ENCODE assay signal across 13 cellular contexts in genomic region chr7:17520941-17521340, GRCh38.
DNase-seq lines count a peak whose midpoint lies in the region; ATAC-seq and TF ChIP-seq lines count a peak whose summit lies in the region.
"Had no signal": no experiment of that assay in that cellular context is flagged by ENCODE, and none has a peak within 500 bp of the region (broad histone marks: within the 10 kb centered on the region; RNA-seq: fewer than 3 reads in every experiment).

No MANE protein-coding gene starts in this region.

- no peak overlapping the region for H3K4me3 Mint-ChIP-seq in immature natural killer cell
- H3K4me3 Mint-ChIP-seq: naive thymus-derived CD8-positive, alpha-beta T cell had no signal

- no peak overlapping the region for H4K8ac ChIP-seq in neuronal stem cell (ENCODE audit: low read depth, low read length)

- H3K23ac ChIP-seq in neuronal stem cell (ENCODE audit: low read depth, low read length, poor library complexity), result no peak overlapping the region

- H4K91ac ChIP-seq in neuronal stem cell (ENCODE audit: low read depth, low read length, poor library complexity), result no peak overlapping the region

- no peak for TF ChIP-seq EP300 in esophagus muscularis mucosa (IDR thresholded peaks at IDR 0.05)

- H2AFZ ChIP-seq in ACC112 (ENCODE audit: low read length, unreplicated experiment) (peak overlapping the region; percentile 71), Loucy (ENCODE audit: low read length) (peak overlapping the region; percentile 58; the same call in 1 of the 2 replicates), neuronal stem cell (ENCODE audit: low read length) (peak overlapping the region; percentile 12), hepatocyte (no peak overlapping the region)

- peaks cover 0 to 7% of the 10 kb centered on the region in 2 donors for H3K4me1 Mint-ChIP-seq in immature natural killer cell
- H3K4me1 Mint-ChIP-seq: naive thymus-derived CD8-positive, alpha-beta T cell had no signal

- no peaks in the 10 kb centered on the region for H3K36me3 Mint-ChIP-seq in immature natural killer cell
- H3K36me3 Mint-ChIP-seq: naive thymus-derived CD8-positive, alpha-beta T cell had no signal

- peaks cover 53% of the 10 kb centered on the region for H3K4me1 ChIP-seq in ACC112 (ENCODE audit: control insufficient read depth, insufficient read depth, low read length, unreplicated experiment)
- peaks cover 30% of the 10 kb centered on the region for H3K4me1 ChIP-seq in Loucy (ENCODE audit: insufficient read depth, low read length, poor library complexity, severe bottlenecking)
- H3K4me1 ChIP-seq in esophagus muscularis mucosa, result peaks cover 4 to 42% (median 24%) of the 10 kb centered on the region in 4 donors
- H3K4me1 ChIP-seq in neuronal stem cell (ENCODE audit: control insufficient read depth in 2 of 2, insufficient read depth in 1 of 2, low read depth in 1 of 2, low read length in 2 of 2), result no peaks in the 10 kb centered on the region
- peaks cover 18% of the 10 kb centered on the region for H3K4me1 ChIP-seq in hepatocyte (ENCODE audit: insufficient read depth)

- no peaks in the 10 kb centered on the region for H3K79me1 ChIP-seq in neuronal stem cell (ENCODE audit: low read depth, low read length)

- intact Hi-C loops in esophagus muscularis mucosa (cut with DNase I), result no loop called here

- no peaks in the 10 kb centered on the region for H3K27me3 ChIP-seq in ACC112 (ENCODE audit: insufficient read depth, low read length)
- no peaks in the 10 kb centered on the region for H3K27me3 ChIP-seq in Loucy (ENCODE audit: insufficient read depth, low read length, poor library complexity, severe bottlenecking)
- no peaks in the 10 kb centered on the region for H3K27me3 ChIP-seq in esophagus muscularis mucosa
- H3K27me3 ChIP-seq in neuronal stem cell (ENCODE audit: control insufficient read depth in 3 of 3, insufficient read depth in 3 of 3, low read depth in 1 of 3, low read length in 3 of 3), result no peaks in the 10 kb centered on the region
- H3K27me3 ChIP-seq in hepatocyte, result no peaks in the 10 kb centered on the region

- H2BK5ac ChIP-seq in neuronal stem cell (ENCODE audit: low read length), result no peak overlapping the region

- H3K9me3 ChIP-seq in Loucy (ENCODE audit: insufficient read depth, low read depth, low read length), result no peaks in the 10 kb centered on the region
- no peaks in the 10 kb centered on the region for H3K9me3 ChIP-seq in esophagus muscularis mucosa
- no peaks in the 10 kb centered on the region for H3K9me3 ChIP-seq in neuronal stem cell (replicated peaks in 1 of 2; ENCODE audit: control insufficient read depth in 2 of 2, insufficient read depth in 1 of 2, low read depth in 1 of 2, low read length in 2 of 2)
- no peaks in the 10 kb centered on the region for H3K9me3 ChIP-seq in hepatocyte (ENCODE audit: low read depth)

- H3K27ac ChIP-seq in ACC112 (ENCODE audit: low read depth, low read length) (peak overlapping the region; percentile 90), esophagus muscularis mucosa (replicated peaks in 1 of 4) (peak overlapping the region in 3 of 4 donors; percentile 4 to 38 (median 28)), neuronal stem cell (replicated peaks; ENCODE audit: low read length) (no peak overlapping the region), hepatocyte (no peak overlapping the region)

- H2AK5ac ChIP-seq in neuronal stem cell (ENCODE audit: low read depth, low read length), result no peak overlapping the region

- WGBS in esophagus muscularis mucosa, result 81% methylated on average over 1 of the region's 1 CpG
- WGBS in neuronal stem cell (ENCODE audit: extremely low coverage in 2 of 2, insufficient read length in 2 of 2, insufficient replicate concordance in 1 of 2), 2 donors, result no CpG with 5 or more reads among the region's 1 CpG
- WGBS in hepatocyte (ENCODE audit: low lambda C conversion rate, missing lambda C conversion rate), result 86% methylated on average over 1 of the region's 1 CpG

- H3K79me2 ChIP-seq in ACC112 (ENCODE audit: control insufficient read depth, insufficient read depth, low read length, unreplicated experiment) (no peaks in the 10 kb centered on the region), Loucy (ENCODE audit: insufficient read depth, low read length) (no peaks in the 10 kb centered on the region), hepatocyte (peaks cover 10% of the 10 kb centered on the region)

- H3K14ac ChIP-seq in neuronal stem cell (ENCODE audit: low read length), result no peak overlapping the region

- no peak overlapping the region for H2BK12ac ChIP-seq in neuronal stem cell (ENCODE audit: low read length)

- H3K4me2 ChIP-seq in Loucy (ENCODE audit: low read depth, low read length, poor library complexity, severe bottlenecking) (peak overlapping the region; percentile 23), neuronal stem cell (ENCODE audit: insufficient read depth, low read length, poor library complexity, severe bottlenecking) (no peak overlapping the region), hepatocyte (no peak overlapping the region)

- H3K9me2 ChIP-seq in Loucy (replicated peaks; ENCODE audit: low read depth, low read length), result no peaks in the 10 kb centered on the region
- no peaks in the 10 kb centered on the region for H3K9me2 ChIP-seq in hepatocyte (replicated peaks; ENCODE audit: insufficient read depth)

- H3K27ac Mint-ChIP-seq in immature natural killer cell, result no peak overlapping the region
- H3K27ac Mint-ChIP-seq: naive thymus-derived CD8-positive, alpha-beta T cell had no signal

- DNase-seq in esophagus muscularis mucosa (ENCODE audit: extremely low spot score) (no peak), neuronal stem cell (ENCODE audit: low spot score) (no peak), hepatocyte (ENCODE audit: low spot score) (no peak), immature natural killer cell (no peak)
- DNase-seq: activated gamma-delta T cell treated with Interleukin-2 at 50 U/mL for 16 hours; glutamatergic neuron; naive thymus-derived CD8-positive, alpha-beta T cell; retina; stimulated activated CD4-positive, alpha-beta T cell treated with anti-CD3 and anti-CD28 coated beads, Interleukin-4, amount 100 ng/mL, for 4 hours had no signal

- ATAC-seq in GM19395 (IDR thresholded peaks at IDR 0.05; ENCODE audit: unreplicated experiment), result no peak
- ATAC-seq in HG03565 (IDR thresholded peaks at IDR 0.05; ENCODE audit: unreplicated experiment), result no peak
- ATAC-seq: naive thymus-derived CD8-positive, alpha-beta T cell had no signal

- H3K9ac ChIP-seq in Loucy (ENCODE audit: low read depth, low read length, poor library complexity, severe bottlenecking) (no peak overlapping the region), neuronal stem cell (ENCODE audit: low read depth, low read length, poor library complexity) (no peak overlapping the region)

- H3K4ac ChIP-seq in neuronal stem cell (ENCODE audit: low read length), result no peak overlapping the region

- no peak overlapping the region for H2BK120ac ChIP-seq in neuronal stem cell (ENCODE audit: low read depth, low read length)

- H3F3A ChIP-seq in Loucy (ENCODE audit: low read depth), result 0 out of 2 replicates have a peak, but pooled peaks cover 3% of the 10 kb centered on the region

- H2BK15ac ChIP-seq in neuronal stem cell (ENCODE audit: low read length), result no peak overlapping the region

- H3K36me3 ChIP-seq in ACC112 (ENCODE audit: insufficient read depth, low read length) (no peaks in the 10 kb centered on the region), Loucy (ENCODE audit: insufficient read depth, low read length) (no peaks in the 10 kb centered on the region), esophagus muscularis mucosa (no peaks in the 10 kb centered on the region), neuronal stem cell (replicated peaks in 1 of 2; ENCODE audit: control insufficient read depth in 2 of 2, insufficient read depth in 2 of 2, low read length in 2 of 2) (no peaks in the 10 kb centered on the region), hepatocyte (replicated peaks; ENCODE audit: insufficient read depth, low read depth) (no peaks in the 10 kb centered on the region)

- H3K4me3 ChIP-seq in ACC112 (ENCODE audit: low read depth, low read length) (peak overlapping the region; percentile 25; the same call in 1 of the 2 replicates), Loucy (ENCODE audit: low read length, poor library complexity, severe bottlenecking) (no peak overlapping the region), esophagus muscularis mucosa (no peak overlapping the region), neuronal stem cell (ENCODE audit: low read length in 2 of 2) (no peak overlapping the region), hepatocyte (no peak overlapping the region)

- H3K9me3 Mint-ChIP-seq in immature natural killer cell, result peaks cover 0 to 2% (median 0%) of the 10 kb centered on the region in 6 donors
- H3K9me3 Mint-ChIP-seq: naive thymus-derived CD8-positive, alpha-beta T cell had no signal

- TF ChIP-seq POLR2A in esophagus muscularis mucosa (IDR thresholded peaks at IDR 0.05; ENCODE audit: low read depth), result no peak

- no peak overlapping the region for H3K18ac ChIP-seq in neuronal stem cell (ENCODE audit: low read length)

- no peaks in the 10 kb centered on the region for H3K27me3 Mint-ChIP-seq in immature natural killer cell (ENCODE audit: low read depth in 3 of 3)

- TF ChIP-seq CTCF in Loucy (conservative IDR thresholded peaks at IDR 0.05; ENCODE audit: low read length) (no peak), esophagus muscularis mucosa (IDR thresholded peaks at IDR 0.05) (no peak), hepatocyte (IDR thresholded peaks at IDR 0.05; ENCODE audit: poor library complexity) (no peak)

- H4K20me1 ChIP-seq in Loucy (ENCODE audit: insufficient read depth, low read length, poor library complexity, severe bottlenecking) (no peaks in the 10 kb centered on the region), hepatocyte (ENCODE audit: insufficient read depth, poor library complexity, severe bottlenecking) (no peaks in the 10 kb centered on the region)

Comparison
In these comparisons a context has a peak if more than half of its experiments do, and no peak if none do; other contexts are left out.
1. H3K27ac ChIP-seq: peak in ACC112 (single experiment) and esophagus muscularis mucosa (3 of 4); none in neuronal stem cell (single experiment) and hepatocyte (single experiment).